Comparison of ENCODE assay signal across 1 cellular context in genomic region chr7:127392566-127393369, GRCh38.
TF ChIP-seq lines count a peak whose summit lies in the region.

ZNF800 (minus strand) TSS chr7:127392708; CDS start chr7:127391557, 1,151 bp downstream.

TF ChIP-seq in K562, 482 proteins besides CTCF, POLR2A, EP300 and RAD21 (continued from another document and continues in another):
- TF ChIP-seq MNT (conservative IDR thresholded peaks at IDR 0.05) = peak in 1 of 2 experiments; percentile 14; a peak in 1 of 4 replicates
- 0 out of 2 replicates have a peak, but pooled peaks have one; percentile 24 for TF ChIP-seq MEF2D (tag; conservative IDR thresholded peaks at IDR 0.05; ENCODE audit: low read depth)
- peak; percentile 67 for TF ChIP-seq ELF1 (tag; IDR thresholded peaks at IDR 0.05)
- TF ChIP-seq HOMEZ (CRISPR knock-in tag; IDR thresholded peaks at IDR 0.05) = no peak
- TF ChIP-seq CTCFL (IDR thresholded peaks at IDR 0.05; ENCODE audit: borderline replicate concordance, insufficient read depth, low read depth, low read length, poor library complexity, severe bottlenecking) = peak; percentile 10
- TF ChIP-seq EP400 (IDR thresholded peaks at IDR 0.05) = peak; percentile 73; the same call in 1 of the 2 replicates
- no peak; the same call in 1 of the 2 replicates for TF ChIP-seq E2F5 (CRISPR knock-in tag; IDR thresholded peaks at IDR 0.05)
- TF ChIP-seq SUPT5H (IDR thresholded peaks at IDR 0.05) = peak; percentile 97
- TF ChIP-seq ZNF639 (CRISPR knock-in tag; conservative IDR thresholded peaks at IDR 0.05 in 1 of 2, IDR thresholded peaks at IDR 0.05 in 1 of 2) = peak in 1 of 2 experiments; percentile 96; a peak in 2 of 4 replicates
- peak; percentile 57; the same call in 1 of the 2 replicates for TF ChIP-seq MYC (IDR thresholded peaks at IDR 0.05; ENCODE audit: low read depth, low read length)
- TF ChIP-seq MYC (CRISPR knock-in tag; IDR thresholded peaks at IDR 0.05; ENCODE audit: borderline replicate concordance, low read depth) = peak; percentile 50; the same call in 1 of the 2 replicates
- 0 out of 2 replicates have a peak, but pooled peaks have one; percentile 46 for TF ChIP-seq ZBTB26 (CRISPR knock-in tag; IDR thresholded peaks at IDR 0.05)
- TF ChIP-seq CBX1 (IDR thresholded peaks at IDR 0.05; ENCODE audit: low read depth) = peak; percentile 69
- peak; percentile 80 to 89 for TF ChIP-seq E2F6 (IDR thresholded peaks at IDR 0.05; ENCODE audit: borderline replicate concordance in 1 of 2, extremely low read depth in 1 of 2, insufficient read depth in 1 of 2, insufficient read length in 1 of 2, low read depth in 1 of 2, low read length in 1 of 2, poor library complexity in 1 of 2, severe bottlenecking in 1 of 2)
- TF ChIP-seq NRF1 (conservative IDR thresholded peaks at IDR 0.05 in 1 of 2, IDR thresholded peaks at IDR 0.05 in 1 of 2) = peak; percentile 94 to 95
- TF ChIP-seq POLR2G (IDR thresholded peaks at IDR 0.05; ENCODE audit: low read depth, low read length) = peak; percentile 96
- peak; percentile 78 for TF ChIP-seq ZNF12 (CRISPR knock-in tag; IDR thresholded peaks at IDR 0.05)
- TF ChIP-seq ZNF41 (CRISPR knock-in tag; conservative IDR thresholded peaks at IDR 0.05) = no peak; the same call in 1 of the 2 replicates
- TF ChIP-seq GATAD2B (IDR thresholded peaks at IDR 0.05; ENCODE audit: borderline replicate concordance) = peak; percentile 93
- TF ChIP-seq ZNF324 (CRISPR knock-in tag; IDR thresholded peaks at IDR 0.05) = no peak
- TF ChIP-seq MEIS2 (IDR thresholded peaks at IDR 0.05; ENCODE audit: partially characterized antibody) = peak; percentile 82
- peak; percentile 21; the same call in 1 of the 2 replicates for TF ChIP-seq C11orf30 (IDR thresholded peaks at IDR 0.05; ENCODE audit: low read depth)
- no peak for TF ChIP-seq ZSCAN32 (CRISPR knock-in tag; IDR thresholded peaks at IDR 0.05)
- TF ChIP-seq PRMT5 (CRISPR knock-in tag; IDR thresholded peaks at IDR 0.05) = no peak
- TF ChIP-seq E2F8 (IDR thresholded peaks at IDR 0.05; ENCODE audit: low read depth, partially characterized antibody) = peak; percentile 1
- peak; percentile 81 for TF ChIP-seq ZNF584 (CRISPR knock-in tag; IDR thresholded peaks at IDR 0.05; ENCODE audit: low read depth)
- TF ChIP-seq ZNF212 (CRISPR knock-in tag; IDR thresholded peaks at IDR 0.05) = 0 out of 2 replicates have a peak, but pooled peaks have one; percentile 40
- no peak for TF ChIP-seq NR3C1 (CRISPR knock-in tag; IDR thresholded peaks at IDR 0.05)
- TF ChIP-seq TAF7 (tag; IDR thresholded peaks at IDR 0.05) = peak; percentile 91
- TF ChIP-seq ESRRA (IDR thresholded peaks at IDR 0.05; ENCODE audit: borderline replicate concordance, low read depth) = 0 out of 2 replicates have a peak, but pooled peaks have one; percentile 5
